ENCODE assay signal across 1 cellular context in the genomic region with DNA sequence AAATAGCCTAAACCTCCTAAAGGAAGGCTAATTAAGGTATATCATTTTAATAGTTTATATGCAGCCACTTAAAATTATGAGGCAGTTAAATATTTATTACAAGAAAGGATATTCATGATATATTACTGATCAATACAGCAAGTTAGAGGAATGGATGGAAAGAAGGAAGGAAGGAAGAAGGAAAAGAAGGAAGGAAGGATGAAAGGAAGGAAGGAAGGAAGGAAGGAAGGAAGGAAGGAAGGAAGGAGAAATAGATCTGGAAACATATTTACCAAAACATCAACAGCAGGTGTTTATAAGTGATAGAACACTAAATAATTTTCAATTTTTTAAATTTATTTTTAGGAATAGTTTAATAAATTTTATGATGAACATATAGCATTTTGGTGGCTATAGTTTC.
TF ChIP-seq lines count a peak whose summit lies in the region.

No MANE protein-coding gene starts in this region.

TF ChIP-seq in K562, 482 proteins besides CTCF, POLR2A, EP300 and RAD21:
- TF ChIP-seq SUPT5H (IDR thresholded peaks at IDR 0.05) (0 out of 2 replicates have a peak, but pooled peaks have one; percentile 36), TAF7 (tag; IDR thresholded peaks at IDR 0.05) (no peak), HDGF (IDR thresholded peaks at IDR 0.05) (no peak), SRSF3 (IDR thresholded peaks at IDR 0.05; ENCODE audit: insufficient read depth, low read length) (no peak), FOXK1 (CRISPR knock-in tag; IDR thresholded peaks at IDR 0.05; ENCODE audit: borderline replicate concordance) (no peak), POLR2B (IDR thresholded peaks at IDR 0.05; ENCODE audit: low read depth, partially characterized antibody) (peak; percentile 58), TAL1 (IDR thresholded peaks at IDR 0.05) (no peak), CHCHD3 (CRISPR knock-in tag; IDR thresholded peaks at IDR 0.05) (no peak), KHSRP (IDR thresholded peaks at IDR 0.05) (0 out of 2 replicates have a peak, but pooled peaks have one; percentile 30)
- TF ChIP-seq, protein P1, sequence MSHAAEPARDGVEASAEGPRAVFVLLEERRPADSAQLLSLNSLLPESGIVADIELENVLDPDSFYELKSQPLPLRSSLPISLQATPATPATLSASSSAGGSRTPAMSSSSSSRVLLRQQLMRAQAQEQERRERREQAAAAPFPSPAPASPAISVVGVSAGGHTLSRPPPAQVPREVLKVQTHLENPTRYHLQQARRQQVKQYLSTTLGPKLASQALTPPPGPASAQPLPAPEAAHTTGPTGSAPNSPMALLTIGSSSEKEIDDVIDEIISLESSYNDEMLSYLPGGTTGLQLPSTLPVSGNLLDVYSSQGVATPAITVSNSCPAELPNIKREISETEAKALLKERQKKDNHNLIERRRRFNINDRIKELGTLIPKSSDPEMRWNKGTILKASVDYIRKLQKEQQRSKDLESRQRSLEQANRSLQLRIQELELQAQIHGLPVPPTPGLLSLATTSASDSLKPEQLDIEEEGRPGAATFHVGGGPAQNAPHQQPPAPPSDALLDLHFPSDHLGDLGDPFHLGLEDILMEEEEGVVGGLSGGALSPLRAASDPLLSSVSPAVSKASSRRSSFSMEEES (CRISPR knock-in tag; IDR thresholded peaks at IDR 0.05): no peak
TF ChIP-seq in K562: peak in this region for 3.
